Comparison of ENCODE assay signal across 9 cellular contexts in genomic region chr2:144456680-144457079, GRCh38.
DNase-seq lines count a peak whose midpoint lies in the region; ATAC-seq and TF ChIP-seq lines count a peak whose summit lies in the region.
"Had no signal": no experiment of that assay in that cellular context is flagged by ENCODE, and none has a peak within 500 bp of the region (broad histone marks: within the 10 kb centered on the region; RNA-seq: fewer than 3 reads in every experiment).

No MANE protein-coding gene starts in this region.

- H3K4me1 Mint-ChIP-seq in chondrocyte (ENCODE audit: low read depth): peaks cover 93% of the 10 kb centered on the region
- peaks cover 77 to 93% (median 91%) of the 10 kb centered on the region in 3 donors for H3K4me1 Mint-ChIP-seq in naive B cell

- H3K36me3 Mint-ChIP-seq in chondrocyte (ENCODE audit: low read depth) (peaks cover 4% of the 10 kb centered on the region), naive B cell (peaks cover 0 to 4% of the 10 kb centered on the region in 2 donors)
- H3K36me3 Mint-ChIP-seq: T-cell had no signal

- TF ChIP-seq CTCF in chondrocyte (IDR thresholded peaks at IDR 0.05): no peak

- H3K27ac Mint-ChIP-seq in chondrocyte (ENCODE audit: unreplicated experiment): peak overlapping the region; percentile 73
- peak overlapping the region in 4 of 6 donors; percentile 21 to 44 (median 32) for H3K27ac Mint-ChIP-seq in naive B cell

- H3K4me3 Mint-ChIP-seq in chondrocyte (ENCODE audit: unreplicated experiment) (no peak overlapping the region), naive B cell (peak overlapping the region in 3 of 8 donors; percentile 4 to 32 (median 31))
- H3K4me3 Mint-ChIP-seq: T-cell had no signal

- ATAC-seq in naive B cell (ENCODE audit: low read depth in 2 of 2) (peak; percentile 63 to 75), HG03342 (IDR thresholded peaks at IDR 0.05; ENCODE audit: unreplicated experiment) (no peak), GM18502 (IDR thresholded peaks at IDR 0.05; ENCODE audit: poor library complexity, unreplicated experiment) (no peak)
- ATAC-seq: T-cell had no signal

- no peaks in the 10 kb centered on the region for H3K27me3 Mint-ChIP-seq in chondrocyte (ENCODE audit: low read depth)
- H3K27me3 Mint-ChIP-seq in naive B cell: no peaks in the 10 kb centered on the region

- DNase-seq in NCI-H82 (lab: John Stamatoyannopoulos, UW) (peak; percentile 55), NCI-H82 treated with DMSO at 0.1 percent for 48 hours (lab: John Stamatoyannopoulos, UW; ENCODE audit: unreplicated experiment) (no peak), KBM-7 (peak; percentile 44), chondrocyte (ENCODE audit: low spot score) (no peak), naive B cell (no peak), NCI-H146 treated with DMSO at 0.1 percent for 48 hours (lab: John Stamatoyannopoulos, UW; ENCODE audit: unreplicated experiment) (no peak)

- H3K9me3 Mint-ChIP-seq in chondrocyte (ENCODE audit: low read depth) (no peaks in the 10 kb centered on the region), naive B cell (no peaks in the 10 kb centered on the region)
- H3K9me3 Mint-ChIP-seq: T-cell had no signal

- in situ Hi-C loops in KBM-7 (cut with MboI; ENCODE audit: low pct_unique_long_range_greater_than_20kb, low sequenced_read_pairs): no loop called here

Comparison
In these comparisons a context has a peak if more than half of its experiments do, and no peak if none do; other contexts are left out.
1. DNase-seq: peak in NCI-H82 (single experiment) and KBM-7 (single experiment); none in NCI-H82 treated with DMSO at 0.1 percent for 48 hours (single experiment), chondrocyte (single experiment), naive B cell (single experiment) and NCI-H146 treated with DMSO at 0.1 percent for 48 hours (single experiment).
2. ATAC-seq: peak in naive B cell (2 of 2); none in HG03342 (single experiment) and GM18502 (single experiment).